Comparison of ENCODE assay signal across 15 cellular contexts in the genomic region with DNA sequence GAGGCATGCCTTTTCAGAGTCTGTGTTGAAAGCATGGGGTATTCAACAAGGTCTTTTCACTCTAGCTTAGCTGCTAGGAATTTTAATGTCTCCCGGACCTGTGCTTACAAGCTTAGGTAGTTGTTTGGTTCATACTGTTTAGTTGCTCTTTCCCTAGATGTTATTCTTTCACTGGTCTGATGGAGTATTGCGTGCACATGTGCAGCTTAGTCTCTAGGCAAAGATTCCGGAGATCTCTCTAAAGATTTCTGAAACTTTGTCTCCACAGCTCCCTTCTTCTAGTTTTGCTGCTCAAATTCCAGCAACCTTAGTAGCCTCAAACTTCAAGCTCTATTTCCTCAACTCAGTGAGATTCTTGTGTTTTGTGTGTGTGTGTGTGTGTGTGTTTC. TPM values are rescaled to one million over a fixed set of nuclear protein-coding genes. Genes with fewer than 3 reads are reported as not detected.
DNase-seq lines count a peak whose midpoint lies in the region; ATAC-seq and TF ChIP-seq lines count a peak whose summit lies in the region.
"Had no signal": no experiment of that assay in that cellular context is flagged by ENCODE, and none has a peak within 500 bp of the region (broad histone marks: within the 10 kb centered on the region; RNA-seq: fewer than 3 reads in every experiment).

No MANE protein-coding gene starts in this region.

- WGBS in right lobe of liver (ENCODE audit: insufficient coverage, low coverage, low lambda C conversion rate, missing lambda C conversion rate): 29% methylated on average over 3 of the region's 3 CpGs
- 78 to 86% methylated on average over 2 to 3 of the region's 3 CpGs for WGBS in transverse colon (ENCODE audit: low coverage in 1 of 2), 2 donors

- in situ Hi-C loops in transverse colon (cut with MboI; ENCODE audit: low pct_ligation_motif_present in 1 of 4, low pct_unique_long_range_greater_than_20kb in 1 of 4, low sequenced_read_pairs in 3 of 4): no loop called here

- intact Hi-C loops in right lobe of liver (cut with DNase I): no loop called here
- intact Hi-C loops in transverse colon (cut with DNase I; ENCODE audit: low total_unique reads): no loop called here

- ATAC-seq in right lobe of liver (peak; percentile 20 to 41 (median 37)), HG03159 (IDR thresholded peaks at IDR 0.05; ENCODE audit: unreplicated experiment) (no peak), GM18498 (IDR thresholded peaks at IDR 0.05; ENCODE audit: unreplicated experiment) (no peak), HG02759 (IDR thresholded peaks at IDR 0.05; ENCODE audit: unreplicated experiment) (no peak)

- TF ChIP-seq CTCF in HEK293 (tag by site-specific recombination; IDR thresholded peaks at IDR 0.05): no peak
- TF ChIP-seq CTCF in WI38 (IDR thresholded peaks at IDR 0.05; ENCODE audit: low read depth, low read length): no peak
- no peak for TF ChIP-seq CTCF in right lobe of liver (IDR thresholded peaks at IDR 0.05)
- no peak for TF ChIP-seq CTCF in transverse colon (IDR thresholded peaks at IDR 0.05)

- POLR2A ChIA-PET in HEK293 (lab: Yijun Ruan, JAX): no interaction called here

- no peaks in the 10 kb centered on the region for H3K9me3 ChIP-seq in HEK293 (ENCODE audit: control insufficient read depth, insufficient read depth, low read depth, low read length)
- H3K9me3 ChIP-seq in right lobe of liver: no peaks in the 10 kb centered on the region
- H3K9me3 ChIP-seq in transverse colon: peaks cover 1 to 4% of the 10 kb centered on the region in 2 donors
- H3K9me3 ChIP-seq: testis had no signal

- TF ChIP-seq EP300 in transverse colon (IDR thresholded peaks at IDR 0.05; ENCODE audit: low read depth): no peak

- no peaks in the 10 kb centered on the region for H3K27me3 ChIP-seq in right lobe of liver
- H3K27me3 ChIP-seq in transverse colon: no peaks in the 10 kb centered on the region
- H3K27me3 ChIP-seq: testis had no signal

- no peaks in the 10 kb centered on the region for H3K36me3 ChIP-seq in HEK293 (ENCODE audit: control insufficient read depth in 2 of 2, insufficient read depth in 1 of 2, low read length in 2 of 2)
- H3K36me3 ChIP-seq in right lobe of liver: no peaks in the 10 kb centered on the region
- H3K36me3 ChIP-seq in transverse colon: no peaks in the 10 kb centered on the region

- H3K27ac ChIP-seq in HEK293 (ENCODE audit: extremely low read depth, low read depth, low read length): no peak overlapping the region
- peak overlapping the region in 2 of 3 donors; percentile 61 to 75 for H3K27ac ChIP-seq in right lobe of liver
- H3K27ac ChIP-seq in transverse colon: peak overlapping the region; percentile 20 to 58 (median 44)
- H3K27ac ChIP-seq: KMS-11, testis had no signal

- H3K4me3 ChIP-seq in HEK293 (ENCODE audit: low read depth, low read length) (no peak overlapping the region), WI38 (ENCODE audit: low read depth, low read length) (peak overlapping the region; percentile 14), right lobe of liver (no peak overlapping the region), transverse colon (no peak overlapping the region)
- H3K4me3 ChIP-seq: testis had no signal

- no peak for DNase-seq in right lobe of liver
- no peak for DNase-seq in transverse colon
- no peak for DNase-seq in HuH-7 (ENCODE audit: low spot score)
- DNase-seq: activated CD4-positive, alpha-beta T cell treated with anti-CD3 and anti-CD28 coated beads, Interleukin-2, amount 10 ng/mL, durations not matched to agents 24 days and 14 days; activated effector memory CD4-positive, alpha-beta T cell treated with Interleukin-2 at 50 U/mL for 16 hours; central memory CD4-positive, alpha-beta T cell; retina; SW 1271; testis had no signal

- TF ChIP-seq POLR2A in right lobe of liver (IDR thresholded peaks at IDR 0.05): no peak
- no peak for TF ChIP-seq POLR2A in transverse colon (IDR thresholded peaks at IDR 0.05)

- H3K4me1 ChIP-seq in HEK293 (ENCODE audit: control insufficient read depth, insufficient read depth, low read length) (peaks cover 15% of the 10 kb centered on the region; the same call in 1 of the 2 replicates), right lobe of liver (peaks cover 0 to 22% (median 5%) of the 10 kb centered on the region in 4 donors), transverse colon (peaks cover 0 to 63% (median 21%) of the 10 kb centered on the region in 4 donors)
- H3K4me1 ChIP-seq: testis had no signal

- CTCF ChIA-PET in HEK293 (lab: Yijun Ruan, JAX): interaction anchor here (0.6 to 1.7 kb wide), 2 partner anchors 159 to 932 kb away, joined by 3 to 4 read pairs; no protein-coding TSS in a partner anchor

TF ChIP-seq in HEK293, 187 proteins besides CTCF, POLR2A, EP300 and RAD21:
- TF ChIP-seq BCL6B (tag by site-specific recombination; IDR thresholded peaks at IDR 0.05) (no peak), SCRT2 (tag by site-specific recombination; IDR thresholded peaks at IDR 0.05) (peak; percentile 30; the same call in 1 of the 2 replicates)

RNA-seq across cellular contexts. Expression of gene SOCS5, which starts 18.6 kb away (rescaled TPM):
- total RNA-seq in right lobe of liver (1 to 10 TPM; 5.1 to 8.2 (median 6.3) TPM), transverse colon (10 to 100 TPM; 18.7 to 28.7 (median 21.9) TPM)

Comparison
In these comparisons a context has a peak if more than half of its experiments do, and no peak if none do; other contexts are left out.
1. ATAC-seq: peak in right lobe of liver (4 of 4); none in HG03159 (single experiment), GM18498 (single experiment) and HG02759 (single experiment).